In genomic region chr10:63132651-63133055, GRCh38 we compare ENCODE assay signal across 8 cellular contexts. TPM values are rescaled to one million over a fixed set of nuclear protein-coding genes. Genes with fewer than 3 reads are reported as not detected.
DNase-seq lines count a peak whose midpoint lies in the region; ATAC-seq and TF ChIP-seq lines count a peak whose summit lies in the region.

No MANE protein-coding gene starts in this region.

- 0 out of 2 replicates have a peak, but pooled peaks cover 7% of the 10 kb centered on the region for H3K4me1 ChIP-seq in MM.1S (ENCODE audit: low read length)
- peaks cover 10% of the 10 kb centered on the region for H3K4me1 ChIP-seq in effector memory CD4-positive, alpha-beta T cell (ENCODE audit: control insufficient read depth, insufficient read depth, low read length, poor library complexity, severe bottlenecking)
- peaks cover 9% of the 10 kb centered on the region for H3K4me1 ChIP-seq in neural progenitor cell

- ATAC-seq in GM18502 (IDR thresholded peaks at IDR 0.05; ENCODE audit: poor library complexity, unreplicated experiment) (no peak), GM21529 (IDR thresholded peaks at IDR 0.05; ENCODE audit: unreplicated experiment) (no peak)

- H3K27ac ChIP-seq in C4-2B (peak overlapping the region; percentile 82), MM.1S (ENCODE audit: low read length) (no peak overlapping the region), neural progenitor cell (no peak overlapping the region)
- H3K27ac ChIP-seq in effector memory CD4-positive, alpha-beta T cell (ENCODE audit: insufficient read depth, low read length, poor library complexity, severe bottlenecking) = peak overlapping the region; percentile 98

- no peaks in the 10 kb centered on the region for H3K27me3 Mint-ChIP-seq in neural progenitor cell (ENCODE audit: insufficient read depth, low read depth)

- H4K20me1 ChIP-seq in MM.1S (ENCODE audit: insufficient read depth, low read length) (no peaks in the 10 kb centered on the region), neural progenitor cell (ENCODE audit: low read depth) (peaks cover 14% of the 10 kb centered on the region)

- H3K4me3 ChIP-seq in MM.1S (ENCODE audit: low read length) = peak overlapping the region; percentile 94
- no peak overlapping the region for H3K4me3 ChIP-seq in effector memory CD4-positive, alpha-beta T cell (ENCODE audit: insufficient read depth, low read depth, low read length, poor library complexity, severe bottlenecking)
- H3K4me3 ChIP-seq in neural progenitor cell = peak overlapping the region; percentile 80

- DNase-seq in MM.1S (no peak), neural progenitor cell (ENCODE audit: low spot score) (no peak), erythroblast (lab: John Stamatoyannopoulos, UW) (no peak), GM19240 (ENCODE audit: insufficient read length, low spot score) (no peak)
- no peak for DNase-seq in effector memory CD4-positive, alpha-beta T cell

- H3K27ac Mint-ChIP-seq in neural progenitor cell = peak overlapping the region; percentile 49

- H3K9me2 ChIP-seq in MM.1S (replicated peaks; ENCODE audit: insufficient read depth, low read length) = no peaks in the 10 kb centered on the region

- H3K4me1 Mint-ChIP-seq in neural progenitor cell = peaks cover 14% of the 10 kb centered on the region

- TF ChIP-seq CTCF in C4-2B (conservative IDR thresholded peaks at IDR 0.05) (no peak), MM.1S (IDR thresholded peaks at IDR 0.05; ENCODE audit: low read length) (no peak), neural progenitor cell (IDR thresholded peaks at IDR 0.05) (no peak)

- TF ChIP-seq POLR2A in erythroblast (IDR thresholded peaks at IDR 0.05; ENCODE audit: low read length) = no peak

- H2AFZ ChIP-seq in MM.1S (ENCODE audit: low read length) (peak overlapping the region; percentile 21), neural progenitor cell (replicated peaks) (peak overlapping the region; percentile 87)

- H3K27me3 ChIP-seq in MM.1S (replicated peaks; ENCODE audit: insufficient read depth, low read length) (no peaks in the 10 kb centered on the region), neural progenitor cell (no peaks in the 10 kb centered on the region)
- H3K27me3 ChIP-seq in effector memory CD4-positive, alpha-beta T cell (replicated peaks; ENCODE audit: control insufficient read depth, insufficient read depth, low read length, poor library complexity, severe bottlenecking) = no peaks in the 10 kb centered on the region

- peaks cover 45% of the 10 kb centered on the region for H3K79me2 ChIP-seq in MM.1S (ENCODE audit: low read length)
- H3K79me2 ChIP-seq in neural progenitor cell (ENCODE audit: low read depth) = peaks cover 44% of the 10 kb centered on the region

- H3K9me3 ChIP-seq in MM.1S (replicated peaks; ENCODE audit: insufficient read depth, low read length) (no peaks in the 10 kb centered on the region), neural progenitor cell (ENCODE audit: low read depth) (no peaks in the 10 kb centered on the region)
- H3K9me3 ChIP-seq in effector memory CD4-positive, alpha-beta T cell (ENCODE audit: control insufficient read depth, low read length) = no peaks in the 10 kb centered on the region

- no peaks in the 10 kb centered on the region for H3K36me3 ChIP-seq in MM.1S (replicated peaks; ENCODE audit: insufficient read depth, low read length)
- no peaks in the 10 kb centered on the region for H3K36me3 ChIP-seq in effector memory CD4-positive, alpha-beta T cell (ENCODE audit: control insufficient read depth, insufficient read depth, low read length)
- no peaks in the 10 kb centered on the region for H3K36me3 ChIP-seq in neural progenitor cell

- H3K9ac ChIP-seq in MM.1S (ENCODE audit: low read length) (no peak overlapping the region), neural progenitor cell (no peak overlapping the region)

- H3K4me2 ChIP-seq in MM.1S (ENCODE audit: low read depth, low read length) = peak overlapping the region; percentile 29
- peak overlapping the region; percentile 97 for H3K4me2 ChIP-seq in neural progenitor cell

- peak overlapping the region; percentile 85 for H3K4me3 Mint-ChIP-seq in neural progenitor cell

- no peaks in the 10 kb centered on the region for H3K36me3 Mint-ChIP-seq in neural progenitor cell

- peaks cover 18% of the 10 kb centered on the region for H3K9me3 Mint-ChIP-seq in neural progenitor cell

- H3F3A ChIP-seq in MM.1S (ENCODE audit: insufficient read depth, low read length) (peaks cover 3% of the 10 kb centered on the region; the same call in 1 of the 2 replicates), neural progenitor cell (ENCODE audit: low read depth) (peaks cover 11% of the 10 kb centered on the region)

RNA-seq across cellular contexts. Expression of gene NRBF2, which starts 0.5 kb away (rescaled TPM):
- 24.4 and 37.8 TPM in 2 replicates for total RNA-seq in neural progenitor cell (ENCODE audit: low replicate concordance)

Comparison
In these comparisons a context has a peak if more than half of its experiments do, and no peak if none do; other contexts are left out.
1. H3K27ac ChIP-seq: peak in C4-2B (single experiment) and effector memory CD4-positive, alpha-beta T cell (single experiment); none in MM.1S (single experiment) and neural progenitor cell (single experiment).